Comparison of ENCODE assay signal across 13 cellular contexts in genomic region chr3:140748903-140749302, GRCh38.
DNase-seq lines count a peak whose midpoint lies in the region; ATAC-seq and TF ChIP-seq lines count a peak whose summit lies in the region.
"Had no signal": no experiment of that assay in that cellular context is flagged by ENCODE, and none has a peak within 500 bp of the region (broad histone marks: within the 10 kb centered on the region; RNA-seq: fewer than 3 reads in every experiment).

No MANE protein-coding gene starts in this region.

- H3K9me3 ChIP-seq in MG63 (no peaks in the 10 kb centered on the region), mammary epithelial cell (replicated peaks; ENCODE audit: insufficient read depth, low read length) (no peaks in the 10 kb centered on the region), uterus (no peaks in the 10 kb centered on the region), sigmoid colon (no peaks in the 10 kb centered on the region)

- no peak for TF ChIP-seq EP300 in sigmoid colon (IDR thresholded peaks at IDR 0.05)

- peak; percentile 93 for ATAC-seq in foreskin keratinocyte
- no peak for ATAC-seq in GM18511 (IDR thresholded peaks at IDR 0.05; ENCODE audit: unreplicated experiment)
- ATAC-seq: GM23338 had no signal

- BruUV-seq in mammary epithelial cell (replicated peaks; lab: Mats Ljungman, UMichigan): no TSS peak

- no peak overlapping the region for H3K4me2 ChIP-seq in mammary epithelial cell (ENCODE audit: insufficient read depth, low read depth, low read length)
- H3K4me2 ChIP-seq: GM23338 had no signal

- H3K79me2 ChIP-seq in mammary epithelial cell (ENCODE audit: insufficient read depth, low read length): no peaks in the 10 kb centered on the region

- H4K20me1 ChIP-seq in mammary epithelial cell (ENCODE audit: insufficient read depth, low read length): no peaks in the 10 kb centered on the region

- H3K27ac ChIP-seq in mammary epithelial cell (ENCODE audit: insufficient read depth, low read depth, low read length): no peak overlapping the region
- no peak overlapping the region for H3K27ac ChIP-seq in foreskin keratinocyte
- H3K27ac ChIP-seq in uterus: peak overlapping the region in 1 of 2 donors; percentile 74
- H3K27ac ChIP-seq in sigmoid colon: no peak overlapping the region
- H3K27ac ChIP-seq: HL-60 had no signal

- dilution Hi-C loops in mammary epithelial cell (cut with HindIII; ENCODE audit: low sequenced_read_pairs): no loop called here

- no peak for TF ChIP-seq CTCF in mammary epithelial cell (conservative IDR thresholded peaks at IDR 0.05 in 1 of 2, IDR thresholded peaks at IDR 0.05 in 1 of 2; ENCODE audit: extremely low read depth in 1 of 2, insufficient read depth in 1 of 2, low read depth in 1 of 2, low read length in 2 of 2)
- TF ChIP-seq CTCF in foreskin keratinocyte (conservative IDR thresholded peaks at IDR 0.05): no peak
- no peak for TF ChIP-seq CTCF in uterus (IDR thresholded peaks at IDR 0.05)
- TF ChIP-seq CTCF in sigmoid colon (IDR thresholded peaks at IDR 0.05): no peak

- DNase-seq in MG63: peak; percentile 61
- peak; percentile 71 for DNase-seq in mammary epithelial cell
- DNase-seq in foreskin keratinocyte: peak; percentile 54 to 82
- peak; percentile 38 to 46 for DNase-seq in uterus
- DNase-seq in sigmoid colon: no peak
- no peak for DNase-seq in OCI-M1 (lab: John Stamatoyannopoulos, UW)
- DNase-seq: ACHN; CD4-positive, alpha-beta memory T cell; DMS79; H7 had no signal

- 0% methylated on average over 1 of the region's 1 CpG for WGBS in mammary epithelial cell (ENCODE audit: low coverage, missing lambda C conversion rate)
- 83 to 96% methylated on average over 1 of the region's 1 CpG for WGBS in sigmoid colon, 2 donors

- H3K36me3 ChIP-seq in MG63 (no peaks in the 10 kb centered on the region), mammary epithelial cell (ENCODE audit: insufficient read depth, low read length) (no peaks in the 10 kb centered on the region), uterus (no peaks in the 10 kb centered on the region), sigmoid colon (no peaks in the 10 kb centered on the region)

- intact Hi-C loops in mammary epithelial cell (cut with micrococcal nuclease) (no loop called here), uterus (cut with DNase I; ENCODE audit: low total_unique reads) (no loop called here), sigmoid colon (cut with DNase I) (no loop called here)

- H2AFZ ChIP-seq in mammary epithelial cell (ENCODE audit: low read depth, low read length): no peak overlapping the region
- H2AFZ ChIP-seq: GM23338 had no signal

- no peak overlapping the region for H3K9ac ChIP-seq in mammary epithelial cell (ENCODE audit: insufficient read depth, low read length)

- H3K4me1 ChIP-seq in mammary epithelial cell (ENCODE audit: insufficient read depth, low read length) (peaks cover 5% of the 10 kb centered on the region), foreskin keratinocyte (no peaks in the 10 kb centered on the region), uterus (peaks cover 0 to under 1% of the 10 kb centered on the region in 2 donors), sigmoid colon (no peaks in the 10 kb centered on the region)

- peaks cover 11% of the 10 kb centered on the region for H3K27me3 ChIP-seq in MG63
- peaks cover 20% of the 10 kb centered on the region for H3K27me3 ChIP-seq in mammary epithelial cell (ENCODE audit: insufficient read depth, low read length)
- peaks cover 20% of the 10 kb centered on the region for H3K27me3 ChIP-seq in foreskin keratinocyte
- no peaks in the 10 kb centered on the region for H3K27me3 ChIP-seq in uterus
- no peaks in the 10 kb centered on the region for H3K27me3 ChIP-seq in sigmoid colon

- CTCF ChIA-PET in mammary epithelial cell (lab: Charles Lee; ENCODE audit: low non-redundant PET): no interaction called here

- H3K4me3 ChIP-seq in MG63 (no peak overlapping the region), mammary epithelial cell (replicated peaks in 1 of 3; ENCODE audit: insufficient read depth in 1 of 3, low read depth in 2 of 3, low read length in 3 of 3) (no peak overlapping the region), uterus (no peak overlapping the region), sigmoid colon (no peak overlapping the region)
- H3K4me3 ChIP-seq: GM23338 had no signal

- no peak for TF ChIP-seq POLR2A in uterus (IDR thresholded peaks at IDR 0.05)
- TF ChIP-seq POLR2A in sigmoid colon (IDR thresholded peaks at IDR 0.05): no peak

- in situ Hi-C loops in mammary epithelial cell (cut with MboI; ENCODE audit: low sequenced_read_pairs in 2 of 2): no loop called here

Comparison
In these comparisons a context has a peak if more than half of its experiments do, and no peak if none do; other contexts are left out.
1. DNase-seq: peak in MG63 (single experiment), mammary epithelial cell (single experiment), foreskin keratinocyte (2 of 2) and uterus (2 of 2); none in sigmoid colon (single experiment) and OCI-M1 (single experiment).